ENCODE assay signal across 25 cellular contexts in the genomic region with DNA sequence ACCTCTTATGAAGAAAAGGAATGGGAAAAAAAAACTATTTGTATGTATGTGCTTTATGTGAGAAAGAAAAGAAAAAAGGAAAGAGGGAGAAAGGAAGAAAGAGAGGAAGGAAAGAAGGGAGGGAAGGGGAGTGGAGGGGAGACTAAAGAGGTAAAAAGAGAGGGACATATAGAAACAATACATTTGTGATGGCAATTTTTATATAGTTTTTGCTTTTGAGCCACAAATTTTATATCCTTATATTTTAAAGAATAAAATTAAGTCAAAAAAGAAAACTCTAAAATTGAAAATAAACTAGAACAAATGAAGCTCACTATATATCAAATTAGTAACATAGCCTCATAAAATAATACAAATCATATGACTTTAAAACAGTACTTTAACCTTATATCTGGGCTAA. TPM values are rescaled to one million over a fixed set of nuclear protein-coding genes. Genes with fewer than 3 reads are reported as not detected.
DNase-seq lines count a peak whose midpoint lies in the region; ATAC-seq, FAIRE-seq and TF ChIP-seq lines count a peak whose summit lies in the region.
"Had no signal": no experiment of that assay in that cellular context is flagged by ENCODE, and none has a peak within 500 bp of the region (broad histone marks: within the 10 kb centered on the region; RNA-seq: fewer than 3 reads in every experiment).

No MANE protein-coding gene starts in this region.

- peaks cover 1 to 3% of the 10 kb centered on the region in 2 experiments; a peak in 2 of 5 replicates for H3K27me3 ChIP-seq in HepG2 (ENCODE audit: control insufficient read depth in 1 of 2, insufficient read depth in 2 of 2, low read length in 2 of 2)
- H3K27me3 ChIP-seq in right lobe of liver = no peaks in the 10 kb centered on the region
- no peaks in the 10 kb centered on the region for H3K27me3 ChIP-seq in pancreas
- H3K27me3 ChIP-seq: BLaER1 had no signal

- TF ChIP-seq CTCF in HepG2 (CRISPR knock-in tag; IDR thresholded peaks at IDR 0.05) (no peak), right lobe of liver (IDR thresholded peaks at IDR 0.05) (no peak), pancreas (IDR thresholded peaks at IDR 0.05) (no peak)

- CTCF ChIA-PET in HepG2 (lab: Yijun Ruan, JAX; ENCODE audit: low intra/inter-chr PET ratio, low total read pairs) = no interaction called here

- H3K4me3 ChIP-seq in HepG2 (replicated peaks in 1 of 3; ENCODE audit: insufficient read depth in 1 of 3, low read depth in 2 of 3, low read length in 3 of 3) (no peak overlapping the region), right lobe of liver (no peak overlapping the region), pancreas (no peak overlapping the region)
- H3K4me3 ChIP-seq: BLaER1 had no signal

- no peak for ATAC-seq in HepG2
- ATAC-seq in right lobe of liver = no peak
- ATAC-seq in pancreas = no peak
- ATAC-seq in SK-N-SH treated with all-trans-retinoic acid at 6 μM for 48 hours = no peak

- TF ChIP-seq POLR2A in HepG2 (IDR thresholded peaks at IDR 0.05; ENCODE audit: insufficient read depth in 1 of 2, low read depth in 2 of 2, low read length in 2 of 2) (no peak), right lobe of liver (IDR thresholded peaks at IDR 0.05) (no peak)

- TF ChIP-seq RAD21 in HepG2 (CRISPR knock-in tag; IDR thresholded peaks at IDR 0.05) = no peak

- no peak for FAIRE-seq in HepG2 (lab: Jason Lieb, UNC)
- FAIRE-seq in RCC 7860 (lab: Jason Lieb, UNC) = peak; percentile 40
- peak; percentile 13 for FAIRE-seq in pancreas (lab: Jason Lieb, UNC)
- FAIRE-seq: A204.1, GM12891, GM19239 had no signal

- TF ChIP-seq EP300 in HepG2 (IDR thresholded peaks at IDR 0.05; ENCODE audit: low read depth in 2 of 2, low read length in 2 of 2) (no peak), HepG2 (CRISPR knock-in tag; IDR thresholded peaks at IDR 0.05; ENCODE audit: borderline replicate concordance) (no peak)

- no peak overlapping the region for H2AFZ ChIP-seq in HepG2 (ENCODE audit: low read length)

- POLR2A ChIA-PET in HepG2 (lab: Yijun Ruan, JAX) = no interaction called here

- in situ Hi-C loops in HepG2 (cut with HindIII; ENCODE audit: extremely low pct_ligation_motif_present, low pct_unique_long_range_greater_than_20kb) = no loop called here

- no peak overlapping the region for H3K4me2 ChIP-seq in HepG2 (ENCODE audit: low read depth, low read length)
- H3K4me2 ChIP-seq: BLaER1 had no signal

- H3K79me2 ChIP-seq in HepG2 (ENCODE audit: insufficient read depth, low read length) = no peaks in the 10 kb centered on the region

- H3K27ac ChIP-seq in HepG2 (ENCODE audit: extremely low read length, insufficient read depth, low read length) = no peak overlapping the region
- no peak overlapping the region for H3K27ac ChIP-seq in right lobe of liver
- H3K27ac ChIP-seq in pancreas = no peak overlapping the region
- H3K27ac ChIP-seq: BLaER1 had no signal

- H3K9ac ChIP-seq in HepG2 (ENCODE audit: insufficient read depth, low read depth, low read length) = no peak overlapping the region
- H3K9ac ChIP-seq: BLaER1 had no signal

- H3K9me3 ChIP-seq in HepG2 (ENCODE audit: low read length) (no peaks in the 10 kb centered on the region), right lobe of liver (peaks cover 0 to 6% (median 0%) of the 10 kb centered on the region in 4 donors), pancreas (no peaks in the 10 kb centered on the region)
- H3K9me3 ChIP-seq: BE2C, BLaER1 had no signal

- no TSS peak for BruUV-seq in HepG2 (replicated peaks; lab: Mats Ljungman, UMichigan)

- DNase-seq in HepG2 (ENCODE audit: low spot score) = no peak
- DNase-seq in right lobe of liver = no peak
- DNase-seq in RCC 7860 (ENCODE audit: low spot score) = no peak
- no peak for DNase-seq in pancreas
- DNase-seq in activated CD4-positive, CD25-positive, alpha-beta regulatory T cell treated with anti-CD3 and anti-CD28 coated beads, Interleukin-2, amount 50 U/mL, for 72 hours = no peak
- DNase-seq: 8988T; ACHN; BE2C; C1 segment of cervical spinal cord; CD4-positive, alpha-beta memory T cell; CD4-positive, CD25-positive, alpha-beta regulatory T cell; CD8-positive, alpha-beta memory T cell; COR-L47; DMS 273 treated with DMSO at 0.1 percent for 48 hours; DMS153; DMS53; DMS79; DND-41; EL; GF-D8 had no signal

- no peaks in the 10 kb centered on the region for H4K20me1 ChIP-seq in HepG2 (ENCODE audit: insufficient read depth, low read length)
- H4K20me1 ChIP-seq: BLaER1 had no signal

- H3K36me3 ChIP-seq in HepG2 (replicated peaks in 1 of 2; ENCODE audit: control insufficient read depth in 1 of 2, insufficient read depth in 2 of 2, low read length in 2 of 2) = no peaks in the 10 kb centered on the region
- no peaks in the 10 kb centered on the region for H3K36me3 ChIP-seq in right lobe of liver
- no peaks in the 10 kb centered on the region for H3K36me3 ChIP-seq in pancreas
- H3K36me3 ChIP-seq: BE2C, BLaER1 had no signal

- peaks cover 5% of the 10 kb centered on the region; the same call in 1 of the 2 replicates for H3K4me1 ChIP-seq in HepG2 (ENCODE audit: insufficient read depth, low read length)
- H3K4me1 ChIP-seq in right lobe of liver = no peaks in the 10 kb centered on the region
- H3K4me1 ChIP-seq in pancreas = no peaks in the 10 kb centered on the region
- H3K4me1 ChIP-seq: BE2C, BLaER1 had no signal

- intact Hi-C loops in HepG2 (cut with micrococcal nuclease; ENCODE audit: unreplicated experiment) (no loop called here), right lobe of liver (cut with DNase I) (no loop called here), pancreas (cut with DNase I) (no loop called here)

RNA-seq across cellular contexts. Expression of a gene that starts 11.0 kb away (rescaled TPM):
- 1.1 and 1.3 TPM in 2 replicates for total RNA-seq in HepG2 (2016; rRNA removed; fragmentation: Illumina TruSeq; extraction: Trizol)
- total RNA-seq in HepG2 (2016; cell fraction: cytosol; rRNA removed; fragmentation: Illumina TruSeq; extraction: Trizol; ENCODE audit: low read depth) = 0.51 and 0.97 TPM in 2 replicates
- total RNA-seq in HepG2 (2016; cell fraction: insoluble cytoplasmic fraction; rRNA removed; fragmentation: Illumina TruSeq; extraction: Trizol) = 1.2 and 2.0 TPM in 2 replicates
- total RNA-seq in HepG2 (2016; cell fraction: membrane; rRNA removed; fragmentation: Illumina TruSeq; extraction: Trizol) = 1.1 and 1.8 TPM in 2 replicates
- 3.3 and 4.3 TPM in 2 replicates for total RNA-seq in HepG2 (2016; cell fraction: nucleus; rRNA removed; fragmentation: Illumina TruSeq; extraction: Trizol)
- 0.37 and 0.68 TPM in 2 replicates for polyA plus RNA-seq in HepG2 (2011; rRNA removed)
- polyA plus RNA-seq in HepG2 (2011; cell fraction: cytosol; rRNA removed) = 0.25 and 0.97 TPM in 2 replicates
- 0.48 and 0.66 TPM in 2 replicates for polyA plus RNA-seq in HepG2 (2011; cell fraction: nucleus; rRNA removed)
- 0.54 and 1.2 TPM in 2 replicates for polyA plus RNA-seq in HepG2 (2012)
- polyA plus RNA-seq in HepG2 (2016; cell fraction: cytosol; fragmentation: Illumina TruSeq; extraction: Trizol; ENCODE audit: low read depth) = 0.60 and 0.75 TPM in 2 replicates
- 1.4 and 1.5 TPM in 2 replicates for polyA plus RNA-seq in HepG2 (2016; cell fraction: insoluble cytoplasmic fraction; fragmentation: Illumina TruSeq; extraction: Trizol; ENCODE audit: low read depth)
- 0.36 and 0.58 TPM in 2 replicates for polyA plus RNA-seq in HepG2 (2016; cell fraction: membrane; fragmentation: Illumina TruSeq; extraction: Trizol; ENCODE audit: low read depth)
- 2.2 and 3.3 TPM in 2 replicates for polyA plus RNA-seq in HepG2 (2016; cell fraction: nucleus; fragmentation: Illumina TruSeq; extraction: Trizol; ENCODE audit: insufficient read depth, low read depth)
- polyA minus RNA-seq in HepG2 (2011; rRNA and poly(A)+ RNA removed; ENCODE audit: low replicate concordance) = 0.76 and 2.8 TPM in 2 replicates
- polyA minus RNA-seq in HepG2 (2011; cell fraction: cytosol; rRNA and poly(A)+ RNA removed) = 0.99 TPM in 1 of 2 replicates, not detected in the other
- polyA minus RNA-seq in HepG2 (2011; cell fraction: nucleus; rRNA and poly(A)+ RNA removed) = 7.0 and 9.9 TPM in 2 replicates
- total RNA-seq in right lobe of liver = 1 to 10 TPM; 2.4 to 6.7 (median 3.7) TPM
- total RNA-seq in pancreas = 1 to 10 TPM; 2.7 to 3.9 (median 3.0) TPM
- 1 to 10 TPM; 2.7 to 3.0 TPM for polyA plus RNA-seq in pancreas

RNA-seq across cellular contexts. Expression of a gene that starts 31.1 kb away (rescaled TPM):
- total RNA-seq in HepG2 (2016; rRNA removed; fragmentation: Illumina TruSeq; extraction: Trizol) (266 and 383 TPM in 2 replicates), right lobe of liver (10 to 100 TPM; 40.9 to 79.5 (median 67.5) TPM), pancreas (10 to 100 TPM; 23.1 to 39.7 (median 33.9) TPM)
- total RNA-seq in HepG2 (2016; cell fraction: cytosol; rRNA removed; fragmentation: Illumina TruSeq; extraction: Trizol; ENCODE audit: low read depth) = 61.3 and 61.8 TPM in 2 replicates
- 256 and 402 TPM in 2 replicates for total RNA-seq in HepG2 (2016; cell fraction: insoluble cytoplasmic fraction; rRNA removed; fragmentation: Illumina TruSeq; extraction: Trizol)
- 95.4 and 107 TPM in 2 replicates for total RNA-seq in HepG2 (2016; cell fraction: membrane; rRNA removed; fragmentation: Illumina TruSeq; extraction: Trizol)
- 88.0 and 90.0 TPM in 2 replicates for total RNA-seq in HepG2 (2016; cell fraction: nucleus; rRNA removed; fragmentation: Illumina TruSeq; extraction: Trizol)
- polyA plus RNA-seq in HepG2 (2011; rRNA removed) (76.8 and 125 TPM in 2 replicates), pancreas (10 to 100 TPM; 29.3 to 59.7 TPM)
- 66.2 and 82.5 TPM in 2 replicates for polyA plus RNA-seq in HepG2 (2011; cell fraction: cytosol; rRNA removed)
- 17.0 and 19.6 TPM in 2 replicates for polyA plus RNA-seq in HepG2 (2011; cell fraction: nucleus; rRNA removed)
- 114 and 146 TPM in 2 replicates for polyA plus RNA-seq in HepG2 (2012)
- polyA plus RNA-seq in HepG2 (2016; cell fraction: cytosol; fragmentation: Illumina TruSeq; extraction: Trizol; ENCODE audit: low read depth) = 58.3 and 63.3 TPM in 2 replicates
- 295 and 339 TPM in 2 replicates for polyA plus RNA-seq in HepG2 (2016; cell fraction: insoluble cytoplasmic fraction; fragmentation: Illumina TruSeq; extraction: Trizol; ENCODE audit: low read depth)
- polyA plus RNA-seq in HepG2 (2016; cell fraction: membrane; fragmentation: Illumina TruSeq; extraction: Trizol; ENCODE audit: low read depth) = 78.4 and 83.3 TPM in 2 replicates
- polyA plus RNA-seq in HepG2 (2016; cell fraction: nucleus; fragmentation: Illumina TruSeq; extraction: Trizol; ENCODE audit: insufficient read depth, low read depth) = 125 and 126 TPM in 2 replicates
- polyA minus RNA-seq in HepG2 (2011; rRNA and poly(A)+ RNA removed; ENCODE audit: low replicate concordance) = 14.4 and 18.8 TPM in 2 replicates
- 33.7 and 36.6 TPM in 2 replicates for polyA minus RNA-seq in HepG2 (2011; cell fraction: cytosol; rRNA and poly(A)+ RNA removed)
- polyA minus RNA-seq in HepG2 (2011; cell fraction: nucleus; rRNA and poly(A)+ RNA removed) = 23.6 and 27.7 TPM in 2 replicates

RNA-seq across cellular contexts. Expression of a gene that starts 31.3 kb away (rescaled TPM):
- 56.0 and 81.2 TPM in 2 replicates for total RNA-seq in HepG2 (2016; rRNA removed; fragmentation: Illumina TruSeq; extraction: Trizol)
- 31.6 and 32.4 TPM in 2 replicates for total RNA-seq in HepG2 (2016; cell fraction: cytosol; rRNA removed; fragmentation: Illumina TruSeq; extraction: Trizol; ENCODE audit: low read depth)
- total RNA-seq in HepG2 (2016; cell fraction: insoluble cytoplasmic fraction; rRNA removed; fragmentation: Illumina TruSeq; extraction: Trizol) = 55.0 and 77.6 TPM in 2 replicates
- total RNA-seq in HepG2 (2016; cell fraction: membrane; rRNA removed; fragmentation: Illumina TruSeq; extraction: Trizol) = 27.6 and 29.5 TPM in 2 replicates
- 66.7 and 77.9 TPM in 2 replicates for total RNA-seq in HepG2 (2016; cell fraction: nucleus; rRNA removed; fragmentation: Illumina TruSeq; extraction: Trizol)
- 28.9 and 39.0 TPM in 2 replicates for polyA plus RNA-seq in HepG2 (2011; rRNA removed)
- 29.1 and 33.6 TPM in 2 replicates for polyA plus RNA-seq in HepG2 (2011; cell fraction: cytosol; rRNA removed)
- polyA plus RNA-seq in HepG2 (2011; cell fraction: nucleus; rRNA removed) = 31.9 and 36.0 TPM in 2 replicates
- 43.4 and 46.6 TPM in 2 replicates for polyA plus RNA-seq in HepG2 (2012)
- polyA plus RNA-seq in HepG2 (2016; cell fraction: cytosol; fragmentation: Illumina TruSeq; extraction: Trizol; ENCODE audit: low read depth) = 22.3 and 23.5 TPM in 2 replicates
- 55.4 and 63.5 TPM in 2 replicates for polyA plus RNA-seq in HepG2 (2016; cell fraction: insoluble cytoplasmic fraction; fragmentation: Illumina TruSeq; extraction: Trizol; ENCODE audit: low read depth)
- 20.8 and 23.1 TPM in 2 replicates for polyA plus RNA-seq in HepG2 (2016; cell fraction: membrane; fragmentation: Illumina TruSeq; extraction: Trizol; ENCODE audit: low read depth)
- polyA plus RNA-seq in HepG2 (2016; cell fraction: nucleus; fragmentation: Illumina TruSeq; extraction: Trizol; ENCODE audit: insufficient read depth, low read depth) = 123 and 127 TPM in 2 replicates
- 5.4 and 5.9 TPM in 2 replicates for polyA minus RNA-seq in HepG2 (2011; rRNA and poly(A)+ RNA removed; ENCODE audit: low replicate concordance)
- polyA minus RNA-seq in HepG2 (2011; cell fraction: cytosol; rRNA and poly(A)+ RNA removed) = 11.1 and 11.3 TPM in 2 replicates
- polyA minus RNA-seq in HepG2 (2011; cell fraction: nucleus; rRNA and poly(A)+ RNA removed) = 23.7 and 27.7 TPM in 2 replicates
- total RNA-seq in right lobe of liver = 10 to 100 TPM; 29.9 to 52.2 (median 43.9) TPM
- 10 to 100 TPM; 19.7 to 29.4 (median 25.6) TPM for total RNA-seq in pancreas
- 10 to 100 TPM; 49.0 to 51.9 TPM for polyA plus RNA-seq in pancreas
